Comparison of ENCODE assay signal across 1 cellular context in the genomic region with DNA sequence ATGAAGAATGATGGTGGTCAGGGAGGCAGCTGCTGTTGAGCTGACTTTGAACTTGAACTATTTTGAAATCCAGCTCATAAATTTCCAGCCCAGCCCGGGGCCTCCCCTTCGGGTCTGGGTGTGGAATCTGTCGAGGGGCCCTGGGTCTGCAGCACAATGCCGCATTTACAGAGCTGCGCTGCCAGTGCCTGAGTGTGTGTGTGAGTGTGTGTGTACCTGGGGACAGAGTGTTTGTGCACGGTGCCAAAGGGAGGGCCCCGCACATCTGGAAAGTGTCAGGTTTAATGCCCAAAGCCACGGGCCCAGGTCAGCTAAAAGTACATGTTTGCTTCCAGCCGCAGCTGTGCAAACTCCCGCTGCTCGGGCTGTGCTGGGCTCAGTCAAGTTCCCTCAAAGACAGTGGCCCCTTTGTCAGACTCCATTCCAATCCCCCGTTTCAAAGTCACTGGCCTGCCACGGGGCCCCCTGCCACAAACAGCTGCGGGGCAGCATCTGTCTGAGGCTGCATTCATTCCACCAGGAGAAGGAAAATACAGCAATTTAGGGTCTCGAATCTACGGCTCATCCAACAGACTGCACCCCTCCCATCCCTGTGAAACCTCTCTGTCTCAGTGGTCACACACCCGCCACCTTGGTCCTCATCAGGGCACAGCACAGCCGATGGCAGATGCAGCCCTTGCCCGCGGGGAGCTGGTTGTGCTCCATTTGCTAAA.
TF ChIP-seq lines count a peak whose summit lies in the region.

No MANE protein-coding gene starts in this region.

TF ChIP-seq in HepG2, 621 proteins besides CTCF, POLR2A, EP300 and RAD21 (continued from another document and continues in another):
- TF ChIP-seq PAX8 (CRISPR knock-in tag; IDR thresholded peaks at IDR 0.05; ENCODE audit: borderline replicate concordance) (no peak), ZNF777 (CRISPR knock-in tag; IDR thresholded peaks at IDR 0.05) (peak; percentile 89), GABPA (IDR thresholded peaks at IDR 0.05; ENCODE audit: low read depth, low read length) (no peak), GABPA (CRISPR knock-in tag; IDR thresholded peaks at IDR 0.05; ENCODE audit: low read depth) (no peak), STAG1 (CRISPR knock-in tag; IDR thresholded peaks at IDR 0.05) (no peak), MEIS1 (CRISPR knock-in tag; IDR thresholded peaks at IDR 0.05; ENCODE audit: borderline replicate concordance) (0 out of 2 replicates have a peak, but pooled peaks have one; percentile 52), NCOA5 (CRISPR knock-in tag; IDR thresholded peaks at IDR 0.05) (no peak), MED1 (CRISPR knock-in tag; IDR thresholded peaks at IDR 0.05) (no peak), CHD2 (IDR thresholded peaks at IDR 0.05; ENCODE audit: low read depth, low read length) (no peak), SRSF1 (optimal IDR thresholded peaks at IDR 0.05; ENCODE audit: low read depth, low read length) (peak; percentile 87), MEIS2 (CRISPR knock-in tag; IDR thresholded peaks at IDR 0.05) (no peak), SP1 (IDR thresholded peaks at IDR 0.05) (no peak), SP1 (CRISPR knock-in tag; IDR thresholded peaks at IDR 0.05) (no peak), NFIB (CRISPR knock-in tag; IDR thresholded peaks at IDR 0.05; ENCODE audit: borderline replicate concordance) (no peak), EZH2 (conservative IDR thresholded peaks at IDR 0.05; ENCODE audit: low read depth, low read length) (no peak), CHCHD3 (CRISPR knock-in tag; IDR thresholded peaks at IDR 0.05) (no peak), ZNF678 (CRISPR knock-in tag; IDR thresholded peaks at IDR 0.05) (no peak), ZNF451 (CRISPR knock-in tag; IDR thresholded peaks at IDR 0.05) (no peak), JUNB (CRISPR knock-in tag; IDR thresholded peaks at IDR 0.05; ENCODE audit: borderline replicate concordance) (no peak), FOXK1 (CRISPR knock-in tag; IDR thresholded peaks at IDR 0.05; ENCODE audit: borderline replicate concordance, low read depth) (no peak), ETV5 (CRISPR knock-in tag; IDR thresholded peaks at IDR 0.05; ENCODE audit: borderline replicate concordance) (peak; percentile 1; the same call in 1 of the 2 replicates), ZNF496 (CRISPR knock-in tag; IDR thresholded peaks at IDR 0.05; ENCODE audit: insufficient replicate concordance) (no peak), ATF1 (CRISPR knock-in tag; IDR thresholded peaks at IDR 0.05) (no peak), SALL1 (CRISPR knock-in tag; IDR thresholded peaks at IDR 0.05) (peak; percentile 63), ZNF382 (CRISPR knock-in tag; IDR thresholded peaks at IDR 0.05; ENCODE audit: borderline replicate concordance) (no peak), ZNF205 (CRISPR knock-in tag; IDR thresholded peaks at IDR 0.05) (peak; percentile 48; the same call in 1 of the 2 replicates), ZNF761 (CRISPR knock-in tag; conservative IDR thresholded peaks at IDR 0.05) (peak; percentile 68; the same call in 1 of the 2 replicates), RFXAP (CRISPR knock-in tag; IDR thresholded peaks at IDR 0.05; ENCODE audit: borderline replicate concordance) (no peak), ZNF792 (CRISPR knock-in tag; IDR thresholded peaks at IDR 0.05) (0 out of 2 replicates have a peak, but pooled peaks have one; percentile 35), ZNF367 (CRISPR knock-in tag; IDR thresholded peaks at IDR 0.05; ENCODE audit: borderline replicate concordance) (no peak), AKAP8 (CRISPR knock-in tag; IDR thresholded peaks at IDR 0.05) (no peak), ZNF816 (CRISPR knock-in tag; IDR thresholded peaks at IDR 0.05; ENCODE audit: borderline replicate concordance) (peak; percentile 28; the same call in 1 of the 2 replicates), SAP130 (CRISPR knock-in tag; IDR thresholded peaks at IDR 0.05; ENCODE audit: low read depth) (peak; percentile 41), SRSF4 (IDR thresholded peaks at IDR 0.05; ENCODE audit: low read depth, low read length, poor library complexity, severe bottlenecking) (no peak), ZBTB3 (CRISPR knock-in tag; IDR thresholded peaks at IDR 0.05; ENCODE audit: borderline replicate concordance, low read depth) (peak; percentile 94; the same call in 1 of the 2 replicates), NR3C1 (CRISPR knock-in tag; IDR thresholded peaks at IDR 0.05) (no peak), KLF9 (CRISPR knock-in tag; IDR thresholded peaks at IDR 0.05; ENCODE audit: low read depth) (no peak), ZFX (CRISPR knock-in tag; IDR thresholded peaks at IDR 0.05; ENCODE audit: low read depth) (peak; percentile 46), CBX2 (IDR thresholded peaks at IDR 0.05; ENCODE audit: low read depth, low read length) (no peak), CBX2 (CRISPR knock-in tag; IDR thresholded peaks at IDR 0.05; ENCODE audit: low read depth) (peak; percentile 68; the same call in 1 of the 2 replicates), ZFP36L2 (CRISPR knock-in tag; IDR thresholded peaks at IDR 0.05) (no peak), ASH2L (IDR thresholded peaks at IDR 0.05; ENCODE audit: insufficient read length, low read depth, low read length) (peak; percentile 64), ZNF101 (CRISPR knock-in tag; IDR thresholded peaks at IDR 0.05; ENCODE audit: borderline replicate concordance, low read depth) (no peak), KDM3A (CRISPR knock-in tag; IDR thresholded peaks at IDR 0.05; ENCODE audit: low read depth) (no peak), MEF2D (CRISPR knock-in tag; IDR thresholded peaks at IDR 0.05) (no peak), ZNF549 (CRISPR knock-in tag; IDR thresholded peaks at IDR 0.05) (no peak), ZNF615 (CRISPR knock-in tag; IDR thresholded peaks at IDR 0.05; ENCODE audit: borderline replicate concordance) (no peak)
- TF ChIP-seq, protein P1, sequence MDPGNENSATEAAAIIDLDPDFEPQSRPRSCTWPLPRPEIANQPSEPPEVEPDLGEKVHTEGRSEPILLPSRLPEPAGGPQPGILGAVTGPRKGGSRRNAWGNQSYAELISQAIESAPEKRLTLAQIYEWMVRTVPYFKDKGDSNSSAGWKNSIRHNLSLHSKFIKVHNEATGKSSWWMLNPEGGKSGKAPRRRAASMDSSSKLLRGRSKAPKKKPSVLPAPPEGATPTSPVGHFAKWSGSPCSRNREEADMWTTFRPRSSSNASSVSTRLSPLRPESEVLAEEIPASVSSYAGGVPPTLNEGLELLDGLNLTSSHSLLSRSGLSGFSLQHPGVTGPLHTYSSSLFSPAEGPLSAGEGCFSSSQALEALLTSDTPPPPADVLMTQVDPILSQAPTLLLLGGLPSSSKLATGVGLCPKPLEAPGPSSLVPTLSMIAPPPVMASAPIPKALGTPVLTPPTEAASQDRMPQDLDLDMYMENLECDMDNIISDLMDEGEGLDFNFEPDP (CRISPR knock-in tag; conservative IDR thresholded peaks at IDR 0.05): no peak
- TF ChIP-seq, protein P2, sequence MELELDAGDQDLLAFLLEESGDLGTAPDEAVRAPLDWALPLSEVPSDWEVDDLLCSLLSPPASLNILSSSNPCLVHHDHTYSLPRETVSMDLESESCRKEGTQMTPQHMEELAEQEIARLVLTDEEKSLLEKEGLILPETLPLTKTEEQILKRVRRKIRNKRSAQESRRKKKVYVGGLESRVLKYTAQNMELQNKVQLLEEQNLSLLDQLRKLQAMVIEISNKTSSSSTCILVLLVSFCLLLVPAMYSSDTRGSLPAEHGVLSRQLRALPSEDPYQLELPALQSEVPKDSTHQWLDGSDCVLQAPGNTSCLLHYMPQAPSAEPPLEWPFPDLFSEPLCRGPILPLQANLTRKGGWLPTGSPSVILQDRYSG (CRISPR knock-in tag; IDR thresholded peaks at IDR 0.05): no peak
- TF ChIP-seq, protein P3, sequence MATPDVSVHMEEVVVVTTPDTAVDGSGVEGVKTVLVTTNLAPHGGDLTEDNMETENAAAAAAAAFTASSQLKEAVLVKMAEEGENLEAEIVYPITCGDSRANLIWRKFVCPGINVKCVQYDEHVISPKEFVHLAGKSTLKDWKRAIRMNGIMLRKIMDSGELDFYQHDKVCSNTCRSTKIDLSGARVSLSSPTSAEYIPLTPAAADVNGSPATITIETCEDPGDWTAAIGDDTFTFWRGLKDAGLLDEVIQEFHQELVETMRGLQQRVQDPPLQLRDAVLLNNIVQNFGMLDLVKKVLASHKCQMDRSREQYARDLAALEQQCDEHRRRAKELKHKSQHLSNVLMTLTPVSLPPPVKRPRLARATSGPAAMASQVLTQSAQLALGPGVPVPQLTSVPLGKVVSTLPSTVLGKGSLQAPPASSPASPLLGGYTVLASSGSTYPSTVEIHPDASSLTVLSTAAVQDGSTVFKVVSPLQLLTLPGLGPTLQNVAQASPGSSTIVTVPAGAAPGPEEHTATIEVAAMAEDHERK (CRISPR knock-in tag; IDR thresholded peaks at IDR 0.05; ENCODE audit: low read depth): no peak
- TF ChIP-seq, protein P4, sequence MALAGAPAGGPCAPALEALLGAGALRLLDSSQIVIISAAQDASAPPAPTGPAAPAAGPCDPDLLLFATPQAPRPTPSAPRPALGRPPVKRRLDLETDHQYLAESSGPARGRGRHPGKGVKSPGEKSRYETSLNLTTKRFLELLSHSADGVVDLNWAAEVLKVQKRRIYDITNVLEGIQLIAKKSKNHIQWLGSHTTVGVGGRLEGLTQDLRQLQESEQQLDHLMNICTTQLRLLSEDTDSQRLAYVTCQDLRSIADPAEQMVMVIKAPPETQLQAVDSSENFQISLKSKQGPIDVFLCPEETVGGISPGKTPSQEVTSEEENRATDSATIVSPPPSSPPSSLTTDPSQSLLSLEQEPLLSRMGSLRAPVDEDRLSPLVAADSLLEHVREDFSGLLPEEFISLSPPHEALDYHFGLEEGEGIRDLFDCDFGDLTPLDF (CRISPR knock-in tag; IDR thresholded peaks at IDR 0.05): no peak
- TF ChIP-seq, protein P5, sequence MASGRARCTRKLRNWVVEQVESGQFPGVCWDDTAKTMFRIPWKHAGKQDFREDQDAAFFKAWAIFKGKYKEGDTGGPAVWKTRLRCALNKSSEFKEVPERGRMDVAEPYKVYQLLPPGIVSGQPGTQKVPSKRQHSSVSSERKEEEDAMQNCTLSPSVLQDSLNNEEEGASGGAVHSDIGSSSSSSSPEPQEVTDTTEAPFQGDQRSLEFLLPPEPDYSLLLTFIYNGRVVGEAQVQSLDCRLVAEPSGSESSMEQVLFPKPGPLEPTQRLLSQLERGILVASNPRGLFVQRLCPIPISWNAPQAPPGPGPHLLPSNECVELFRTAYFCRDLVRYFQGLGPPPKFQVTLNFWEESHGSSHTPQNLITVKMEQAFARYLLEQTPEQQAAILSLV (CRISPR knock-in tag; IDR thresholded peaks at IDR 0.05; ENCODE audit: borderline replicate concordance): no peak
- TF ChIP-seq, protein P6, sequence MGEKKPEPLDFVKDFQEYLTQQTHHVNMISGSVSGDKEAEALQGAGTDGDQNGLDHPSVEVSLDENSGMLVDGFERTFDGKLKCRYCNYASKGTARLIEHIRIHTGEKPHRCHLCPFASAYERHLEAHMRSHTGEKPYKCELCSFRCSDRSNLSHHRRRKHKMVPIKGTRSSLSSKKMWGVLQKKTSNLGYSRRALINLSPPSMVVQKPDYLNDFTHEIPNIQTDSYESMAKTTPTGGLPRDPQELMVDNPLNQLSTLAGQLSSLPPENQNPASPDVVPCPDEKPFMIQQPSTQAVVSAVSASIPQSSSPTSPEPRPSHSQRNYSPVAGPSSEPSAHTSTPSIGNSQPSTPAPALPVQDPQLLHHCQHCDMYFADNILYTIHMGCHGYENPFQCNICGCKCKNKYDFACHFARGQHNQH (CRISPR knock-in tag; IDR thresholded peaks at IDR 0.05): peak; percentile 26; the same call in 1 of the 2 replicates
- TF ChIP-seq, protein P7, sequence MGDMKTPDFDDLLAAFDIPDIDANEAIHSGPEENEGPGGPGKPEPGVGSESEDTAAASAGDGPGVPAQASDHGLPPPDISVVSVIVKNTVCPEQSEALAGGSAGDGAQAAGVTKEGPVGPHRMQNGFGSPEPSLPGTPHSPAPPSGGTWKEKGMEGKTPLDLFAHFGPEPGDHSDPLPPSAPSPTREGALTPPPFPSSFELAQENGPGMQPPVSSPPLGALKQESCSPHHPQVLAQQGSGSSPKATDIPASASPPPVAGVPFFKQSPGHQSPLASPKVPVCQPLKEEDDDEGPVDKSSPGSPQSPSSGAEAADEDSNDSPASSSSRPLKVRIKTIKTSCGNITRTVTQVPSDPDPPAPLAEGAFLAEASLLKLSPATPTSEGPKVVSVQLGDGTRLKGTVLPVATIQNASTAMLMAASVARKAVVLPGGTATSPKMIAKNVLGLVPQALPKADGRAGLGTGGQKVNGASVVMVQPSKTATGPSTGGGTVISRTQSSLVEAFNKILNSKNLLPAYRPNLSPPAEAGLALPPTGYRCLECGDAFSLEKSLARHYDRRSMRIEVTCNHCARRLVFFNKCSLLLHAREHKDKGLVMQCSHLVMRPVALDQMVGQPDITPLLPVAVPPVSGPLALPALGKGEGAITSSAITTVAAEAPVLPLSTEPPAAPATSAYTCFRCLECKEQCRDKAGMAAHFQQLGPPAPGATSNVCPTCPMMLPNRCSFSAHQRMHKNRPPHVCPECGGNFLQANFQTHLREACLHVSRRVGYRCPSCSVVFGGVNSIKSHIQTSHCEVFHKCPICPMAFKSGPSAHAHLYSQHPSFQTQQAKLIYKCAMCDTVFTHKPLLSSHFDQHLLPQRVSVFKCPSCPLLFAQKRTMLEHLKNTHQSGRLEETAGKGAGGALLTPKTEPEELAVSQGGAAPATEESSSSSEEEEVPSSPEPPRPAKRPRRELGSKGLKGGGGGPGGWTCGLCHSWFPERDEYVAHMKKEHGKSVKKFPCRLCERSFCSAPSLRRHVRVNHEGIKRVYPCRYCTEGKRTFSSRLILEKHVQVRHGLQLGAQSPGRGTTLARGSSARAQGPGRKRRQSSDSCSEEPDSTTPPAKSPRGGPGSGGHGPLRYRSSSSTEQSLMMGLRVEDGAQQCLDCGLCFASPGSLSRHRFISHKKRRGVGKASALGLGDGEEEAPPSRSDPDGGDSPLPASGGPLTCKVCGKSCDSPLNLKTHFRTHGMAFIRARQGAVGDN (CRISPR knock-in tag; IDR thresholded peaks at IDR 0.05): peak; percentile 65; the same call in 1 of the 2 replicates
- TF ChIP-seq, protein P8, sequence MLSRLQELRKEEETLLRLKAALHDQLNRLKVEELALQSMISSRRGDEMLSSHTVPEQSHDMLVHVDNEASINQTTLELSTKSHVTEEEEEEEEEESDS (CRISPR knock-in tag; IDR thresholded peaks at IDR 0.05; ENCODE audit: borderline replicate concordance): no peak
- TF ChIP-seq, protein P9, sequence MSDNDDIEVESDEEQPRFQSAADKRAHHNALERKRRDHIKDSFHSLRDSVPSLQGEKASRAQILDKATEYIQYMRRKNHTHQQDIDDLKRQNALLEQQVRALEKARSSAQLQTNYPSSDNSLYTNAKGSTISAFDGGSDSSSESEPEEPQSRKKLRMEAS (IDR thresholded peaks at IDR 0.05): peak; percentile 59; the same call in 1 of the 2 replicates
- TF ChIP-seq, protein P10, sequence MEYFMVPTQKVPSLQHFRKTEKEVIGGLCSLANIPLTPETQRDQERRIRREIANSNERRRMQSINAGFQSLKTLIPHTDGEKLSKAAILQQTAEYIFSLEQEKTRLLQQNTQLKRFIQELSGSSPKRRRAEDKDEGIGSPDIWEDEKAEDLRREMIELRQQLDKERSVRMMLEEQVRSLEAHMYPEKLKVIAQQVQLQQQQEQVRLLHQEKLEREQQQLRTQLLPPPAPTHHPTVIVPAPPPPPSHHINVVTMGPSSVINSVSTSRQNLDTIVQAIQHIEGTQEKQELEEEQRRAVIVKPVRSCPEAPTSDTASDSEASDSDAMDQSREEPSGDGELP (IDR thresholded peaks at IDR 0.05; ENCODE audit: borderline replicate concordance, low read depth): peak; percentile 97
- TF ChIP-seq, protein P11, sequence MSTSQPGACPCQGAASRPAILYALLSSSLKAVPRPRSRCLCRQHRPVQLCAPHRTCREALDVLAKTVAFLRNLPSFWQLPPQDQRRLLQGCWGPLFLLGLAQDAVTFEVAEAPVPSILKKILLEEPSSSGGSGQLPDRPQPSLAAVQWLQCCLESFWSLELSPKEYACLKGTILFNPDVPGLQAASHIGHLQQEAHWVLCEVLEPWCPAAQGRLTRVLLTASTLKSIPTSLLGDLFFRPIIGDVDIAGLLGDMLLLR (CRISPR knock-in tag; IDR thresholded peaks at IDR 0.05): no peak
